Comparison of ENCODE assay signal across 39 cellular contexts in genomic region chr15:77692614-77693013, GRCh38. TPM values are rescaled to one million over a fixed set of nuclear protein-coding genes. Genes with fewer than 3 reads are reported as not detected.
"Had no signal": no experiment of that assay in that cellular context is flagged by ENCODE, and none has a peak within 500 bp of the region (broad histone marks: within the 10 kb centered on the region; RNA-seq: fewer than 3 reads in every experiment).

No MANE protein-coding gene starts in this region.

- FAIRE-seq: astrocyte, TTC549 had no signal

- H3K27me3 ChIP-seq: body of pancreas had no signal

- H3K27ac ChIP-seq: adrenal gland, body of pancreas, brain microvascular endothelial cell, breast epithelium, colonic mucosa, VCaP had no signal

- H3K9me3 Mint-ChIP-seq: activated CD4-positive, alpha-beta memory T cell treated with anti-CD3 and anti-CD28 coated beads, Interleukin-2, amount 10 ng/mL, durations not matched to agents 7 days and 5 days; activated CD4-positive, alpha-beta T cell treated with anti-CD3 and anti-CD28 coated beads, Interleukin-2, amount 10 ng/mL, durations not matched to agents 7 days and 5 days; activated naive CD4-positive, alpha-beta T cell treated with anti-CD3 and anti-CD28 coated beads for 36 hours; activated naive CD4-positive, alpha-beta T cell treated with anti-CD3 and anti-CD28 coated beads, Interleukin-2, amount 50 U/mL, for 72 hours; activated naive CD8-positive, alpha-beta T cell treated with anti-CD3 and anti-CD28 coated beads for 36 hours; activated T-cell treated with anti-CD3 and anti-CD28 coated beads, Interleukin-2, amount 50 U/mL, for 4 hours; activated T-cell treated with anti-CD3 and anti-CD28 coated beads, Interleukin-2, amount 50 U/mL, for 72 hours; activated T-helper 1 cell treated with anti-CD3 and anti-CD28 coated beads, Interleukin-12 subunit alpha, Interleukin-12 subunit beta, Interleukin-2, Interleukin-4 antibody, amounts not matched to agents 30 ng/mL and 10 ng/mL and 1 ng/mL, durations not matched to agents 14 hours and 24 hours and 36 hours; activated T-helper 17 cell treated with anti-CD3 and anti-CD28 coated beads, Interleukin-2, amount 50 U/mL, for 72 hours; T-helper 1 cell treated with Interleukin-12 subunit alpha and Interleukin-12 subunit beta and Interleukin-4 antibody, amounts not matched to agents 30 μg/mL and 1 μg/mL, for 36 hours; T-helper 2 cell treated with Interferon-gamma antibody and Interleukin-4, amounts not matched to agents 5 μg/mL and 100 μg/mL, for 36 hours had no signal

- H3K9me3 ChIP-seq: adrenal gland, body of pancreas, breast epithelium, colonic mucosa had no signal

- H3K4me3 ChIP-seq: adrenal gland, body of pancreas, breast epithelium, colonic mucosa had no signal

- H3K36me3 ChIP-seq: adrenal gland, brain microvascular endothelial cell, breast epithelium, colonic mucosa had no signal

- H3K4me3 Mint-ChIP-seq: activated CD4-positive, alpha-beta memory T cell treated with anti-CD3 and anti-CD28 coated beads, Interleukin-2, amount 10 ng/mL, durations not matched to agents 7 days and 5 days; activated CD4-positive, alpha-beta T cell treated with anti-CD3 and anti-CD28 coated beads for 36 hours; activated CD4-positive, alpha-beta T cell treated with anti-CD3 and anti-CD28 coated beads, Interleukin-2, amount 10 ng/mL, durations not matched to agents 7 days and 5 days; activated CD8-positive, alpha-beta memory T cell treated with anti-CD3 and anti-CD28 coated beads, Interleukin-2, amount 10 ng/mL, durations not matched to agents 7 days and 5 days; activated CD8-positive, alpha-beta T cell treated with anti-CD3 and anti-CD28 coated beads, Interleukin-2, amount 10 ng/mL, durations not matched to agents 7 days and 5 days; activated naive CD4-positive, alpha-beta T cell treated with anti-CD3 and anti-CD28 coated beads for 36 hours; activated naive CD8-positive, alpha-beta T cell treated with anti-CD3 and anti-CD28 coated beads for 36 hours; activated T-cell treated with anti-CD3 and anti-CD28 coated beads, Interleukin-2, amount 50 U/mL, for 4 hours; activated T-cell treated with anti-CD3 and anti-CD28 coated beads, Interleukin-2, amount 50 U/mL, for 72 hours; activated T-helper 1 cell treated with anti-CD3 and anti-CD28 coated beads, Interleukin-12 subunit alpha, Interleukin-12 subunit beta, Interleukin-2, Interleukin-4 antibody, amounts not matched to agents 30 ng/mL and 10 ng/mL and 1 ng/mL, durations not matched to agents 14 hours and 24 hours and 36 hours; activated T-helper 17 cell treated with anti-CD3 and anti-CD28 coated beads, Interleukin-2, amount 50 U/mL, for 72 hours; T-helper 1 cell treated with Interleukin-12 subunit alpha and Interleukin-12 subunit beta and Interleukin-4 antibody, amounts not matched to agents 30 μg/mL and 1 μg/mL, for 36 hours; T-helper 2 cell treated with Interferon-gamma antibody and Interleukin-4, amounts not matched to agents 5 μg/mL and 100 μg/mL, for 36 hours had no signal

- H3K36me3 Mint-ChIP-seq: activated CD8-positive, alpha-beta memory T cell treated with anti-CD3 and anti-CD28 coated beads, Interleukin-2, amount 10 ng/mL, durations not matched to agents 7 days and 5 days; activated naive CD4-positive, alpha-beta T cell treated with anti-CD3 and anti-CD28 coated beads, Interleukin-2, amount 50 U/mL, for 72 hours; activated naive CD8-positive, alpha-beta T cell treated with anti-CD3 and anti-CD28 coated beads for 36 hours had no signal

- H3K4me1 ChIP-seq: body of pancreas, breast epithelium, colonic mucosa had no signal

- H3K27ac Mint-ChIP-seq: activated CD4-positive, alpha-beta memory T cell treated with anti-CD3 and anti-CD28 coated beads, Interleukin-2, amount 10 ng/mL, durations not matched to agents 7 days and 5 days; activated CD4-positive, alpha-beta T cell treated with anti-CD3 and anti-CD28 coated beads for 36 hours; activated CD4-positive, alpha-beta T cell treated with anti-CD3 and anti-CD28 coated beads, Interleukin-2, amount 10 ng/mL, durations not matched to agents 7 days and 5 days; activated CD8-positive, alpha-beta memory T cell treated with anti-CD3 and anti-CD28 coated beads, Interleukin-2, amount 10 ng/mL, durations not matched to agents 7 days and 5 days; activated CD8-positive, alpha-beta T cell treated with anti-CD3 and anti-CD28 coated beads, Interleukin-2, amount 10 ng/mL, durations not matched to agents 7 days and 5 days; activated naive CD4-positive, alpha-beta T cell treated with anti-CD3 and anti-CD28 coated beads for 36 hours; activated naive CD4-positive, alpha-beta T cell treated with anti-CD3 and anti-CD28 coated beads, Interleukin-2, amount 50 U/mL, for 72 hours; activated naive CD8-positive, alpha-beta T cell treated with anti-CD3 and anti-CD28 coated beads for 36 hours; activated T-cell treated with anti-CD3 and anti-CD28 coated beads, Interleukin-2, amount 50 U/mL, for 72 hours; activated T-helper 1 cell treated with anti-CD3 and anti-CD28 coated beads, Interleukin-12 subunit alpha, Interleukin-12 subunit beta, Interleukin-2, Interleukin-4 antibody, amounts not matched to agents 30 ng/mL and 10 ng/mL and 1 ng/mL, durations not matched to agents 14 hours and 24 hours and 36 hours; activated T-helper 17 cell treated with anti-CD3 and anti-CD28 coated beads, Interleukin-2, amount 50 U/mL, for 72 hours; T-helper 1 cell treated with Interleukin-12 subunit alpha and Interleukin-12 subunit beta and Interleukin-4 antibody, amounts not matched to agents 30 μg/mL and 1 μg/mL, for 36 hours; T-helper 2 cell treated with Interferon-gamma antibody and Interleukin-4, amounts not matched to agents 5 μg/mL and 100 μg/mL, for 36 hours had no signal

- ATAC-seq: activated CD4-positive, alpha-beta T cell treated with anti-CD3 and anti-CD28 coated beads for 36 hours; activated CD4-positive, CD25-positive, alpha-beta regulatory T cell treated with anti-CD3 and anti-CD28 coated beads, Interleukin-2, amount 50 U/mL, for 24 hours; activated CD8-positive, alpha-beta memory T cell treated with anti-CD3 and anti-CD28 coated beads, Interleukin-2, amount 10 ng/mL, durations not matched to agents 7 days and 5 days; activated CD8-positive, alpha-beta T cell treated with anti-CD3 and anti-CD28 coated beads, Interleukin-2, amount 10 ng/mL, durations not matched to agents 7 days and 5 days; activated naive CD4-positive, alpha-beta T cell treated with anti-CD3 and anti-CD28 coated beads, Interleukin-2, amount 50 U/mL, for 72 hours; activated T-cell treated with anti-CD3 and anti-CD28 coated beads, Interleukin-2, amount 50 U/mL, for 4 hours; activated T-cell treated with anti-CD3 and anti-CD28 coated beads, Interleukin-2, amount 50 U/mL, for 72 hours; activated T-helper 17 cell treated with anti-CD3 and anti-CD28 coated beads, Interleukin-2, amount 50 U/mL, for 72 hours; body of pancreas had no signal

- DNase-seq: activated CD4-positive, alpha-beta memory T cell treated with anti-CD3 and anti-CD28 coated beads, Interleukin-2, amount 10 ng/mL, durations not matched to agents 7 days and 5 days; activated CD4-positive, alpha-beta T cell treated with anti-CD3 and anti-CD28 coated beads for 1 hour; activated CD4-positive, alpha-beta T cell treated with anti-CD3 and anti-CD28 coated beads for 36 hours; activated CD4-positive, alpha-beta T cell treated with anti-CD3 and anti-CD28 coated beads for 48 hours; activated CD4-positive, alpha-beta T cell treated with anti-CD3 and anti-CD28 coated beads, Interleukin-2, amount 10 ng/mL, durations not matched to agents 7 days and 5 days; activated CD4-positive, alpha-beta T cell treated with anti-CD3 and anti-CD28 coated beads, Interleukin-2, amount 50 U/mL, for 48 hours; activated CD4-positive, CD25-positive, alpha-beta regulatory T cell; activated CD8-positive, alpha-beta memory T cell treated with anti-CD3 and anti-CD28 coated beads for 24 hours; activated CD8-positive, alpha-beta memory T cell treated with anti-CD3 and anti-CD28 coated beads, Interleukin-2, amount 10 ng/mL, durations not matched to agents 7 days and 5 days; activated CD8-positive, alpha-beta memory T cell treated with anti-CD3 and anti-CD28 coated beads, Interleukin-2, amount 50 U/mL, for 48 hours; activated CD8-positive, alpha-beta T cell treated with anti-CD3 and anti-CD28 coated beads, Interleukin-2, amount 10 ng/mL, durations not matched to agents 7 days and 5 days; activated effector memory CD4-positive, alpha-beta T cell treated with anti-CD3 and anti-CD28 coated beads, Interleukin-2, amount 50 U/mL, for 16 hours; activated gamma-delta T cell treated with Interleukin-2 at 50 U/mL for 16 hours; activated naive CD4-positive, alpha-beta T cell; activated naive CD4-positive, alpha-beta T cell treated with anti-CD3 and anti-CD28 coated beads for 36 hours; activated naive CD4-positive, alpha-beta T cell treated with anti-CD3 and anti-CD28 coated beads, Interleukin-2, amount 50 U/mL, for 16 hours; activated naive CD8-positive, alpha-beta T cell treated with anti-CD3 and anti-CD28 coated beads for 36 hours; activated T-cell treated with anti-CD3 and anti-CD28 coated beads, Interleukin-2, amount 50 U/mL, for 4 hours; activated T-cell treated with anti-CD3 and anti-CD28 coated beads, Interleukin-2, amount 50 U/mL, for 72 hours; adrenal gland; amniotic stem cell; aorta; body of pancreas; brain microvascular endothelial cell; central memory CD4-positive, alpha-beta T cell; cerebellar nuclear complex; colonic mucosa; T-helper 2 cell; T-helper 9 cell had no signal

- H3K4me1 Mint-ChIP-seq: activated CD4-positive, alpha-beta T cell treated with anti-CD3 and anti-CD28 coated beads for 36 hours; activated naive CD8-positive, alpha-beta T cell treated with anti-CD3 and anti-CD28 coated beads for 36 hours; activated T-helper 17 cell treated with anti-CD3 and anti-CD28 coated beads, Interleukin-2, amount 50 U/mL, for 72 hours had no signal

RNA-seq across cellular contexts. Expression of gene LINGO1, which starts 59.9 kb away (rescaled TPM):
- total RNA-seq: activated CD4-positive, alpha-beta memory T cell treated with anti-CD3 and anti-CD28 coated beads, Interleukin-2, amount 10 ng/mL, durations not matched to agents 7 days and 5 days; activated CD4-positive, alpha-beta T cell treated with anti-CD3 and anti-CD28 coated beads for 36 hours; activated CD4-positive, alpha-beta T cell treated with anti-CD3 and anti-CD28 coated beads, Interleukin-2, amount 10 ng/mL, durations not matched to agents 7 days and 5 days; activated CD8-positive, alpha-beta memory T cell treated with anti-CD3 and anti-CD28 coated beads, Interleukin-2, amount 10 ng/mL, durations not matched to agents 7 days and 5 days; activated CD8-positive, alpha-beta T cell treated with anti-CD3 and anti-CD28 coated beads, Interleukin-2, amount 10 ng/mL, durations not matched to agents 7 days and 5 days; activated naive CD4-positive, alpha-beta T cell treated with anti-CD3 and anti-CD28 coated beads for 36 hours; activated naive CD4-positive, alpha-beta T cell treated with anti-CD3 and anti-CD28 coated beads, Interleukin-2, amount 50 U/mL, for 72 hours; activated naive CD8-positive, alpha-beta T cell treated with anti-CD3 and anti-CD28 coated beads for 36 hours; activated T-cell treated with anti-CD3 and anti-CD28 coated beads, Interleukin-2, amount 50 U/mL, for 4 hours; activated T-helper 1 cell treated with anti-CD3 and anti-CD28 coated beads, Interleukin-12 subunit alpha, Interleukin-12 subunit beta, Interleukin-2, Interleukin-4 antibody, amounts not matched to agents 30 ng/mL and 10 ng/mL and 1 ng/mL, durations not matched to agents 14 hours and 24 hours and 36 hours; activated T-helper 17 cell treated with anti-CD3 and anti-CD28 coated beads, Interleukin-2, amount 50 U/mL, for 72 hours had no signal
